In the genomic region with DNA sequence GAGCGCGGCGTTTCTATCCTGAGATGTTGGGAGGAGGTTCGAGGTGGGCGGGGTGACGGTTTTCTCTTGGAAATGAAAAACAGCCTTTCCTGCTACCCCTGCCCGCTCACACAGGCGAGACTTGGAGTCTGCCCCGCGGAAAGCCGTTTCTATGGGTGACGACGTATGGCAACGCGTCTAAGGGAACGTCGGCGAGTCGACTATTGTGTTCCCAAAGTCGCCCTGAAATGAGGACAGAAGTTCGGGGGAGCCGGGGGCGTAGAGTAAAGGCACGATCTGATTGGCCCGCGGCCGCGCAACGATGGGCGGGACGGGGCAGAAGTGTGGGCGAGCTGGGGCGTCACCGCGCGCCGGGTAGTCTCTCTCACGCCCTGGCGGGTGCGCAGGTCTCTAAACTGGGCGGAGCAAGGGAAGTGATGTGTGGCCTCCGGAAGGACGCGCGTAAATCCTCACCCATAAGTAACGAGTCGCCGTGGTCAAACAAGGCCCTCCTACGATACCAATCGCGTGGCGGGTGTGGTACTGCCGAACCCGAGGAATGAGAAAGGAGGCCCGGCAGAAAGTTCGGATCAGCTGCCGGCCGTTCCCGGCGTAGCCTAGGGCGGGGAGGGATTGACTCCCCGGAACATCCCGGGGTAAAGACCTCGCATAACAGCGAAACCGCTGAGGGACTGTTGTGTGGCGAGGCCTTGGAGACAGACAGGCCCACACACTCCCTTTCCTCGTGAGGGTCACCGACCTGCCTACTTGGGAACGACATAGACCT, we compare ENCODE assay signal across 8 cellular contexts.
DNase-seq lines count a peak whose midpoint lies in the region; ATAC-seq, FAIRE-seq and TF ChIP-seq lines count a peak whose summit lies in the region.

No MANE protein-coding gene starts in this region.

- intact Hi-C loops in psoas muscle (cut with DNase I) = loop anchor here (5.0 to 10.0 kb wide), 5 partner anchors 42 to 648 kb away; partner anchors contain the start of gene XPO1 (in 1 of the 2)

- no peak for TF ChIP-seq CTCF in right atrium auricular region (IDR thresholded peaks at IDR 0.05)
- no peak for TF ChIP-seq CTCF in psoas muscle (IDR thresholded peaks at IDR 0.05)

- peaks cover 0 to 5% of the 10 kb centered on the region in 2 donors for H3K4me1 ChIP-seq in right atrium auricular region
- H3K4me1 ChIP-seq in psoas muscle = peaks cover 10% of the 10 kb centered on the region

- WGBS in psoas muscle, 3 donors = 1% methylated on average over 63 to 70 of the region's 70 CpGs

- H3K27me3 ChIP-seq in right atrium auricular region = no peaks in the 10 kb centered on the region
- H3K27me3 ChIP-seq in psoas muscle (ENCODE audit: insufficient read depth in 3 of 3, low read length in 2 of 3) = no peaks in the 10 kb centered on the region

- peaks cover 0 to 4% of the 10 kb centered on the region in 2 donors for H3K9me3 ChIP-seq in right atrium auricular region
- no peaks in the 10 kb centered on the region for H3K9me3 ChIP-seq in psoas muscle

- DNase-seq in NCI-H187 (lab: John Stamatoyannopoulos, UW) (peak; percentile 96 to 97), T-helper 2 cell (peak; percentile 85 to 99 (median 94)), anterior cingulate cortex (lab: John Stamatoyannopoulos, UW) (peak; percentile 85 to 99 (median 97)), right atrium auricular region (ENCODE audit: low spot score) (peak; percentile 98), psoas muscle (peak; percentile 98 to 99), urothelium cell line (ENCODE audit: low spot score) (peak; percentile 99)

- H3K4me3 ChIP-seq in right atrium auricular region = peak overlapping the region; percentile 66 to 68
- peak overlapping the region; percentile 85 for H3K4me3 ChIP-seq in psoas muscle

- FAIRE-seq in urothelium cell line (lab: Jason Lieb, UNC) = peak; percentile 97

- H3K36me3 ChIP-seq in right atrium auricular region (no peaks in the 10 kb centered on the region), psoas muscle (ENCODE audit: insufficient read depth in 1 of 2, low read depth in 1 of 2) (no peaks in the 10 kb centered on the region)

- ATAC-seq in GM18502 (IDR thresholded peaks at IDR 0.05; ENCODE audit: poor library complexity, unreplicated experiment) (peak; percentile 98), HG02943 (IDR thresholded peaks at IDR 0.05; ENCODE audit: low read depth, unreplicated experiment) (peak; percentile 99), psoas muscle (peak; percentile 97 to 99 (median 98))

- H3K27ac ChIP-seq in right atrium auricular region (peak overlapping the region; percentile 97 to 98), psoas muscle (peak overlapping the region; percentile 100)

Comparison
In these comparisons a context has a peak if more than half of its experiments do, and no peak if none do; other contexts are left out.
1. Peak in every context shown above with its lines: DNase-seq, ATAC-seq, H3K4me3 ChIP-seq and H3K27ac ChIP-seq.